In the genomic region with DNA sequence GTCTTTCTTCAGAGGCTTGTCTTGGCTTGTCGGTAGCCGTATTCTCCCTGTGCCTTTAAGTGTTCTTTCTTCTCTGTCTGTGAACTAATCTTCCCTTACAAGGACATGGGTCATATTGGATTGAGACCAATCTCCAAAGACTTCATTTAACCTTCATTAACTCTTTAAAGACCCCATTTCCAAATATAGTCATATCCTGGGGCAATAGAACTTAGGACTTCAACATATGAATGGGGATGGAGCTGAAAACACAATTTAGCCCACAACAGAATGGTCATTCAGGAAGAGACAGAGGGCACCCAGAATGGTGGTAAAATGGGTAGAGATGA, we compare ENCODE assay signal across 16 cellular contexts.
A peak's percentile ranks its signal among the peaks of the same experiment; 100 is the strongest.
DNase-seq lines count a peak whose midpoint lies in the region; ATAC-seq, FAIRE-seq and TF ChIP-seq lines count a peak whose summit lies in the region.
"Had no signal": no experiment of that assay in that cellular context is flagged by ENCODE, and none has a peak within 500 bp of the region (broad histone marks: within the 10 kb centered on the region; RNA-seq: fewer than 3 reads in every experiment).

No MANE protein-coding gene starts in this region.

- ATAC-seq in HG02588 (IDR thresholded peaks at IDR 0.05; ENCODE audit: unreplicated experiment) (peak; percentile 2), GM12878 (no peak; the same call in 2 of the 3 replicates)
- ATAC-seq: K562 had no signal

- H3K36me3 Mint-ChIP-seq in T-helper 2 cell treated with Interferon-gamma antibody and Interleukin-4, amounts not matched to agents 5 μg/mL and 100 μg/mL, for 36 hours (ENCODE audit: low read depth), result peaks cover 5% of the 10 kb centered on the region

- peaks cover 20% of the 10 kb centered on the region for H3K4me1 ChIP-seq in GM12878 (ENCODE audit: control insufficient read depth, insufficient read depth, low read length)
- H3K4me1 ChIP-seq in neuronal stem cell (ENCODE audit: control insufficient read depth in 2 of 2, insufficient read depth in 1 of 2, low read depth in 1 of 2, low read length in 2 of 2), result no peaks in the 10 kb centered on the region
- H3K4me1 ChIP-seq: adrenal gland had no signal

- no peak overlapping the region for H2BK12ac ChIP-seq in neuronal stem cell (ENCODE audit: low read length)

- no peaks in the 10 kb centered on the region for H4K20me1 ChIP-seq in GM12878 (ENCODE audit: control insufficient read depth, insufficient read depth)

- intact Hi-C loops in GM12878 (cut with micrococcal nuclease; ENCODE audit: unreplicated experiment), result loop anchor here (1.0 to 5.0 kb wide), 3 partner anchors 10 to 309 kb away; no protein-coding TSS in a partner anchor

- CTCF ChIA-PET in GM12878 (lab: Yijun Ruan, JAX), result interaction anchor here (1.0 to 3.5 kb wide), 5 partner anchors 11 to 58 kb away, joined by 3 to 21 read pairs (median 4); no protein-coding TSS in a partner anchor

- H3K27me3 Mint-ChIP-seq in T-helper 2 cell treated with Interferon-gamma antibody and Interleukin-4, amounts not matched to agents 5 μg/mL and 100 μg/mL, for 36 hours (ENCODE audit: low read depth), result no peaks in the 10 kb centered on the region

- H3K4me2 ChIP-seq in GM12878 (ENCODE audit: control insufficient read depth, insufficient read depth), result peak overlapping the region; percentile 90
- no peak overlapping the region for H3K4me2 ChIP-seq in neuronal stem cell (ENCODE audit: insufficient read depth, low read length, poor library complexity, severe bottlenecking)

- RAD21 ChIA-PET in GM12878 (lab: Charles Lee; ENCODE audit: unreplicated experiment), result interaction anchor here (1.0 to 4.6 kb wide), 7 partner anchors 10 to 62 kb away, joined by 3 to 23 read pairs (median 3); no protein-coding TSS in a partner anchor

- H3K4me3 ChIP-seq in GM12878 (no peak overlapping the region), neuronal stem cell (ENCODE audit: low read length in 2 of 2) (no peak overlapping the region)
- H3K4me3 ChIP-seq: adrenal gland, K562, mucosa of descending colon had no signal

- peak overlapping the region; percentile 95 for H3K27ac Mint-ChIP-seq in T-helper 2 cell treated with Interferon-gamma antibody and Interleukin-4, amounts not matched to agents 5 μg/mL and 100 μg/mL, for 36 hours

- TF ChIP-seq POLR2A in GM12878 (IDR thresholded peaks at IDR 0.05; ENCODE audit: low read depth, low read length), result no peak

- H2BK15ac ChIP-seq in neuronal stem cell (ENCODE audit: low read length), result no peak overlapping the region

- H2AK5ac ChIP-seq in neuronal stem cell (ENCODE audit: low read depth, low read length), result no peak overlapping the region

- H3K4me1 Mint-ChIP-seq in T-helper 2 cell treated with Interferon-gamma antibody and Interleukin-4, amounts not matched to agents 5 μg/mL and 100 μg/mL, for 36 hours (ENCODE audit: low read depth), result peaks cover 40% of the 10 kb centered on the region

- no peaks in the 10 kb centered on the region for H3K79me1 ChIP-seq in neuronal stem cell (ENCODE audit: low read depth, low read length)

- no peak overlapping the region for H4K8ac ChIP-seq in neuronal stem cell (ENCODE audit: low read depth, low read length)

- no peak overlapping the region for H3K4ac ChIP-seq in neuronal stem cell (ENCODE audit: low read length)

- no peak overlapping the region for H4K91ac ChIP-seq in neuronal stem cell (ENCODE audit: low read depth, low read length, poor library complexity)

- peak overlapping the region; percentile 63 for H3K4me3 Mint-ChIP-seq in T-helper 2 cell treated with Interferon-gamma antibody and Interleukin-4, amounts not matched to agents 5 μg/mL and 100 μg/mL, for 36 hours

- H3K14ac ChIP-seq in neuronal stem cell (ENCODE audit: low read length), result no peak overlapping the region

- no TSS peak for BruUV-seq in GM12878 (replicated peaks; lab: Mats Ljungman, UMichigan)

- SMC1A ChIA-PET in GM12878 (lab: Charles Lee; ENCODE audit: uncharacterized antibody, unreplicated experiment), result interaction anchor here (0.7 to 6.3 kb wide), 10 partner anchors 11 to 156 kb away, joined by 3 to 89 read pairs (median 6); no protein-coding TSS in a partner anchor

- no peak for TF ChIP-seq RAD21 in GM12878 (IDR thresholded peaks at IDR 0.05; ENCODE audit: insufficient read depth, low read depth, low read length)

- TF ChIP-seq EP300 in GM12878 (IDR thresholded peaks at IDR 0.05; ENCODE audit: borderline replicate concordance in 1 of 2, control insufficient read depth in 1 of 2, low read depth in 2 of 2, low read length in 2 of 2), result no peak

- H3K18ac ChIP-seq in neuronal stem cell (ENCODE audit: low read length), result no peak overlapping the region

- FAIRE-seq in GM12878 (lab: Jason Lieb, UNC), result peak; percentile 31
- FAIRE-seq: A204.1, K562 had no signal

- TF ChIP-seq CTCF in GM12878 (IDR thresholded peaks at IDR 0.05 in 2 of 3, conservative IDR thresholded peaks at IDR 0.05 in 1 of 3; ENCODE audit: control insufficient read depth in 2 of 3, extremely low read depth in 1 of 3, insufficient read depth in 1 of 3, low read depth in 3 of 3, low read length in 3 of 3), result no peak

- 3% methylated on average over 2 of the region's 2 CpGs for WGBS in GM12878 (ENCODE audit: insufficient coverage, insufficient replicate concordance, low lambda C conversion rate, missing lambda C conversion rate)
- no CpG with 5 or more reads among the region's 2 CpGs for WGBS in neuronal stem cell (ENCODE audit: extremely low coverage in 2 of 2, insufficient read length in 2 of 2, insufficient replicate concordance in 1 of 2), 2 donors

- no peaks in the 10 kb centered on the region; the same call in 1 of the 2 replicates for H3K79me2 ChIP-seq in GM12878 (ENCODE audit: control insufficient read depth, insufficient read depth, low read length)

- H3K27ac ChIP-seq in GM12878 (ENCODE audit: control insufficient read depth, insufficient read depth) (peak overlapping the region; percentile 71), neuronal stem cell (replicated peaks; ENCODE audit: low read length) (no peak overlapping the region)
- H3K27ac ChIP-seq: VCaP had no signal

- no peak for DNase-seq in T-helper 2 cell treated with Interferon-gamma antibody and Interleukin-4, amounts not matched to agents 5 μg/mL and 100 μg/mL, for 36 hours (ENCODE audit: low spot score)
- DNase-seq in T-helper 2 cell (no peak), GM12878 (ENCODE audit: low read depth, low spot score) (no peak), neuronal stem cell (ENCODE audit: low spot score) (no peak), NCI-H345 treated with DMSO at 0.1 percent for 48 hours (lab: John Stamatoyannopoulos, UW; ENCODE audit: unreplicated experiment) (no peak), NCI-H2107 (lab: John Stamatoyannopoulos, UW) (no peak), cerebellar nuclear complex (lab: John Stamatoyannopoulos, UW) (no peak)
- DNase-seq: EL, GOT3, NCI-H2081 had no signal

- POLR2A ChIA-PET in GM12878 (lab: Charles Lee), result interaction anchor here (1.2 to 2.7 kb wide), 5 partner anchors 11 to 61 kb away, joined by 4 to 22 read pairs (median 5); no protein-coding TSS in a partner anchor

- H3K27me3 ChIP-seq in GM12878 (replicated peaks in 1 of 2; ENCODE audit: control insufficient read depth in 2 of 2, insufficient read depth in 2 of 2, low read length in 1 of 2) (no peaks in the 10 kb centered on the region), neuronal stem cell (ENCODE audit: control insufficient read depth in 3 of 3, insufficient read depth in 3 of 3, low read depth in 1 of 3, low read length in 3 of 3) (no peaks in the 10 kb centered on the region)
- H3K27me3 ChIP-seq: adrenal gland had no signal

- peaks cover 9% of the 10 kb centered on the region for H3K9me3 Mint-ChIP-seq in T-helper 2 cell treated with Interferon-gamma antibody and Interleukin-4, amounts not matched to agents 5 μg/mL and 100 μg/mL, for 36 hours

- no peak overlapping the region for H2BK120ac ChIP-seq in neuronal stem cell (ENCODE audit: low read depth, low read length)

- no peaks in the 10 kb centered on the region for H3K36me3 ChIP-seq in GM12878 (ENCODE audit: control insufficient read depth in 2 of 2, insufficient read depth in 2 of 2, low read length in 1 of 2)
- H3K36me3 ChIP-seq in neuronal stem cell (replicated peaks in 1 of 2; ENCODE audit: control insufficient read depth in 2 of 2, insufficient read depth in 2 of 2, low read length in 2 of 2), result no peaks in the 10 kb centered on the region
- H3K36me3 ChIP-seq: adrenal gland had no signal

- H3K9ac ChIP-seq in GM12878 (ENCODE audit: control insufficient read depth, insufficient read depth, low read length), result peak overlapping the region; percentile 15
- no peak overlapping the region for H3K9ac ChIP-seq in neuronal stem cell (ENCODE audit: low read depth, low read length, poor library complexity)

- H2AFZ ChIP-seq in GM12878 (ENCODE audit: control insufficient read depth, low read depth, low read length) (peak overlapping the region; percentile 37), neuronal stem cell (ENCODE audit: low read length) (peak overlapping the region; percentile 18)

- H2BK5ac ChIP-seq in neuronal stem cell (ENCODE audit: low read length), result no peak overlapping the region

- in situ Hi-C loops in GM12878 (cut with MboI), result no loop called here

- H3K9me3 ChIP-seq in GM12878 (replicated peaks; ENCODE audit: control insufficient read depth, insufficient read depth, low read length), result no peaks in the 10 kb centered on the region; the same call in 2 of the 3 replicates
- H3K9me3 ChIP-seq in neuronal stem cell (replicated peaks in 1 of 2; ENCODE audit: control insufficient read depth in 2 of 2, insufficient read depth in 1 of 2, low read depth in 1 of 2, low read length in 2 of 2), result no peaks in the 10 kb centered on the region
- H3K9me3 ChIP-seq: adrenal gland, mucosa of descending colon had no signal

- no peak overlapping the region for H3K23ac ChIP-seq in neuronal stem cell (ENCODE audit: low read depth, low read length, poor library complexity)

TF ChIP-seq in GM12878, 131 proteins besides CTCF, POLR2A, EP300 and RAD21 (continues in another document):
- TF ChIP-seq ZZZ3 (IDR thresholded peaks at IDR 0.05; ENCODE audit: control insufficient read depth, insufficient read length, low read depth) (no peak), ETV6 (conservative IDR thresholded peaks at IDR 0.05 in 1 of 2, IDR thresholded peaks at IDR 0.05 in 1 of 2; ENCODE audit: borderline replicate concordance in 1 of 2, low read depth in 1 of 2) (no peak), SREBF2 (IDR thresholded peaks at IDR 0.05; ENCODE audit: low read length) (no peak), SMAD1 (IDR thresholded peaks at IDR 0.05; ENCODE audit: low read depth, partially characterized antibody) (no peak)
- TF ChIP-seq, protein P1, sequence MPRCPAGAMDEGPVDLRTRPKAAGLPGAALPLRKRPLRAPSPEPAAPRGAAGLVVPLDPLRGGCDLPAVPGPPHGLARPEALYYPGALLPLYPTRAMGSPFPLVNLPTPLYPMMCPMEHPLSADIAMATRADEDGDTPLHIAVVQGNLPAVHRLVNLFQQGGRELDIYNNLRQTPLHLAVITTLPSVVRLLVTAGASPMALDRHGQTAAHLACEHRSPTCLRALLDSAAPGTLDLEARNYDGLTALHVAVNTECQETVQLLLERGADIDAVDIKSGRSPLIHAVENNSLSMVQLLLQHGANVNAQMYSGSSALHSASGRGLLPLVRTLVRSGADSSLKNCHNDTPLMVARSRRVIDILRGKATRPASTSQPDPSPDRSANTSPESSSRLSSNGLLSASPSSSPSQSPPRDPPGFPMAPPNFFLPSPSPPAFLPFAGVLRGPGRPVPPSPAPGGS (IDR thresholded peaks at IDR 0.05; ENCODE audit: borderline replicate concordance, insufficient read depth, low read depth, low read length, poor library complexity, severe bottlenecking), result peak; percentile 1
